In the genomic region with DNA sequence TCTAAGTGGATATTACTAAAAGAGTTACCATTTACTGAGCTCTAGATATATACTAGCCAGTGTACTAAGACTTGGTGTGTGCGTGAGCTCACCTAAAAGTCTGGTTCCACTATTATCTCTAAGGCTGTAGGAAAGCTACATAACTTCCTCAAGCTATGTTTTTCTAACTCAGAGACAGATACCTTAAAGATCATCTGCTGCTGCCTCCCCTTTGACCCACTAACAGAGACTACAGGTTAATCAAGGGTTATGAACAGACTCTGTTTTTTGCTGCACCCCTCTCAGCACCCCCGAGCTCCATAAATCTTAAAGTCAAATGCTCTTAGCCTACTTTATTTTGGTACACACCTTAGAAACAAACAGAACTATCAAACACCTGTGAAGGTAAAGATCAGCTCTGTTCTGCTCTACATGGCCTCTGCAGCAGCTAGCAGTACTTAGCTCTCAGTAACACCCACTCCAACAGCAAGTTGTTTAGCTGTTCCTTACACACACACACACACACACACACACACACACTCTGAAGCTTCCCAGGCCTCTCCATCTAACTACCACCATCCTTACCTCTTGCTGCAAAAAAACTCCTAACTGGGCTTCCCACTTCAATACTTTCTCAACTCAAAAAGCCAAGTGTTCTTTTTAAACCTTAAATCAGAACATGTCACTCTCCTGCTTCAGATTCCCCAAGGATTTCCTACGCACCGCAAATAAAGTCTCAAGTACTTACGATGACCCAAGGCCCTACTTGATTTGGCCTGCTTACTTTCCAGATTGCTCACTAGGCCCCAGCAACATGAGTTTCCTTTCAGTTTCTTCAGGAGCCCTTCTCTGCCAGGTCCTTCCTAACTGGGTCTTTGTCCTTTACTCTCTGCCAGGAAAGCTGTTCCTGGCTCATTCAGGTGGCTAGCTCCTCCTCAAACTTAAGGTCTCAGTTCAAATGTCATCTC, we compare ENCODE assay signal across 1 cellular context.
TF ChIP-seq lines count a peak whose summit lies in the region.

No MANE protein-coding gene starts in this region.

TF ChIP-seq in K562, 482 proteins besides CTCF, POLR2A, EP300 and RAD21:
- TF ChIP-seq KDM1A (IDR thresholded peaks at IDR 0.05), result peak; percentile 57 to 73; a peak in 3 of 4 replicates
